ENCODE assay signal across 1 cellular context in genomic region chr1:23960291-23960718, GRCh38.
TF ChIP-seq lines count a peak whose summit lies in the region.

No MANE protein-coding gene starts in this region.

TF ChIP-seq in HepG2, 621 proteins besides CTCF, POLR2A, EP300 and RAD21:
- TF ChIP-seq SIN3A (IDR thresholded peaks at IDR 0.05; ENCODE audit: borderline replicate concordance, low read depth, low read length) (peak; percentile 29; the same call in 1 of the 2 replicates), JUNB (CRISPR knock-in tag; IDR thresholded peaks at IDR 0.05; ENCODE audit: borderline replicate concordance) (no peak)
